In genomic region chr14:96066976-96067375, GRCh38 we compare ENCODE assay signal across 14 cellular contexts. TPM values are rescaled to one million over a fixed set of nuclear protein-coding genes. Genes with fewer than 3 reads are reported as not detected.
DNase-seq lines count a peak whose midpoint lies in the region; ATAC-seq, FAIRE-seq and TF ChIP-seq lines count a peak whose summit lies in the region.
"Had no signal": no experiment of that assay in that cellular context is flagged by ENCODE, and none has a peak within 500 bp of the region (broad histone marks: within the 10 kb centered on the region; RNA-seq: fewer than 3 reads in every experiment).

No MANE protein-coding gene starts in this region.

- no peaks in the 10 kb centered on the region for H3K4me1 ChIP-seq in tibial nerve

- H3K27ac ChIP-seq in tibial nerve, result no peak overlapping the region
- H3K27ac ChIP-seq: BLaER1 had no signal

- TF ChIP-seq EP300 in tibial nerve (IDR thresholded peaks at IDR 0.05), result no peak

- intact Hi-C loops in posterior vena cava (cut with DNase I), result no loop called here

- H3K4me3 ChIP-seq in tibial nerve, result no peak overlapping the region
- H3K4me3 ChIP-seq: BLaER1 had no signal

- no peaks in the 10 kb centered on the region for H3K27me3 ChIP-seq in tibial nerve
- H3K27me3 ChIP-seq: BLaER1 had no signal

- H3K9me3 Mint-ChIP-seq in HFFc6, result no peaks in the 10 kb centered on the region
- H3K9me3 Mint-ChIP-seq: CD8-positive, alpha-beta T cell had no signal

- H3K27me3 Mint-ChIP-seq in HFFc6 (ENCODE audit: insufficient read depth) (no peaks in the 10 kb centered on the region; the same call in 1 of the 2 replicates), T-helper 17 cell (peaks cover 22% of the 10 kb centered on the region)

- no peak for TF ChIP-seq CTCF in HFFc6 (IDR thresholded peaks at IDR 0.05)
- no peak for TF ChIP-seq CTCF in tibial nerve (IDR thresholded peaks at IDR 0.05)

- no peak for ATAC-seq in T-helper 17 cell
- ATAC-seq: CD8-positive, alpha-beta T cell had no signal

- FAIRE-seq in RCC 7860 (lab: Jason Lieb, UNC), result no peak
- FAIRE-seq: D721Med had no signal

- H3K4me3 Mint-ChIP-seq in HFFc6 (no peak overlapping the region), T-helper 17 cell (no peak overlapping the region)
- H3K4me3 Mint-ChIP-seq: CD8-positive, alpha-beta T cell had no signal

- H3K4me1 Mint-ChIP-seq in HFFc6 (ENCODE audit: low read depth), result peaks cover 29% of the 10 kb centered on the region
- no peaks in the 10 kb centered on the region for H3K4me1 Mint-ChIP-seq in T-helper 17 cell

- H3K36me3 Mint-ChIP-seq in HFFc6 (ENCODE audit: low read depth) (peaks cover 6% of the 10 kb centered on the region; the same call in 1 of the 2 replicates), T-helper 17 cell (ENCODE audit: low read depth) (no peaks in the 10 kb centered on the region)
- H3K36me3 Mint-ChIP-seq: CD8-positive, alpha-beta T cell had no signal

- no peaks in the 10 kb centered on the region for H3K9me3 ChIP-seq in T-helper 17 cell (ENCODE audit: control insufficient read depth, low read length, poor library complexity, severe bottlenecking)
- no peaks in the 10 kb centered on the region for H3K9me3 ChIP-seq in tibial nerve

- H3K36me3 ChIP-seq in tibial nerve, result peaks cover 0 to 9% (median 0%) of the 10 kb centered on the region in 3 donors

- H3K27ac Mint-ChIP-seq in HFFc6 (peak overlapping the region; percentile 38), T-helper 17 cell (peak overlapping the region; percentile 72)
- H3K27ac Mint-ChIP-seq: CD8-positive, alpha-beta T cell had no signal

- 93 to 96% methylated on average over 4 to 5 of the region's 5 CpGs for WGBS in tibial nerve, 2 donors

- no peak for TF ChIP-seq POLR2A in tibial nerve (IDR thresholded peaks at IDR 0.05)

- no peak for DNase-seq in HFFc6
- DNase-seq in T-helper 17 cell, result no peak
- peak; percentile 36 for DNase-seq in islet precursor cell
- DNase-seq in posterior vena cava (ENCODE audit: low spot score), result peak; percentile 42
- no peak for DNase-seq in tibial nerve (ENCODE audit: low spot score in 2 of 2)
- DNase-seq in NCI-H2029 (lab: John Stamatoyannopoulos, UW), result no peak
- no peak for DNase-seq in RCC 7860 (ENCODE audit: low spot score)
- no peak for DNase-seq in dermis blood vessel endothelial cell
- DNase-seq: CD8-positive, alpha-beta T cell; HCEC 1CT; NCI-H69; T-helper 1 cell had no signal

RNA-seq across cellular contexts. Expression of gene C14orf132, which starts 27.8 kb away (rescaled TPM):
- total RNA-seq in HFFc6 (2021; fragmentation: NEBNext Ultra II Directional; extraction: Animal tissue kit (Norgen Biotek cat#: 25700)), result 10 to 100 TPM; 21.5 to 33.1 (median 27.1) TPM
- total RNA-seq in T-helper 17 cell (1 to 10 TPM; 1.7 to 2.8 TPM), posterior vena cava (100 to 1,000 TPM in 1 of 2 donors, 10 to 100 TPM in 1; 70.8 to 122 TPM), tibial nerve (10 to 100 TPM in 3 of 4 donors, 1 to 10 TPM in 1; 7.8 to 16.9 (median 15.0) TPM), dermis blood vessel endothelial cell (2.8 and 3.7 TPM in 2 replicates)

Comparison
In these comparisons a context has a peak if more than half of its experiments do, and no peak if none do; other contexts are left out.
1. DNase-seq: peak in islet precursor cell (single experiment) and posterior vena cava (single experiment); none in HFFc6 (single experiment), T-helper 17 cell (0 of 3), tibial nerve (0 of 2), NCI-H2029 (single experiment), RCC 7860 (single experiment) and dermis blood vessel endothelial cell (single experiment).